ENCODE assay signal across 20 cellular contexts in genomic region chr10:71265618-71266146, GRCh38. TPM values are rescaled to one million over a fixed set of nuclear protein-coding genes. Genes with fewer than 3 reads are reported as not detected.
A peak's percentile ranks its signal among the peaks of the same experiment; 100 is the strongest.
DNase-seq lines count a peak whose midpoint lies in the region; ATAC-seq and TF ChIP-seq lines count a peak whose summit lies in the region.
"Had no signal": no experiment of that assay in that cellular context is flagged by ENCODE, and none has a peak within 500 bp of the region (broad histone marks: within the 10 kb centered on the region; RNA-seq: fewer than 3 reads in every experiment).

No MANE protein-coding gene starts in this region.

- H3K9me3 Mint-ChIP-seq in brain (no peaks in the 10 kb centered on the region), mesothelial cell of epicardium (no peaks in the 10 kb centered on the region)
- H3K9me3 Mint-ChIP-seq: CD8-positive, alpha-beta memory T cell; natural killer cell; stimulated activated effector memory CD8-positive, alpha-beta T cell treated with anti-CD3 and anti-CD28 coated beads, Interleukin-12 subunit alpha, Interleukin-12 subunit beta, amount 100 ng/mL, for 72 hours had no signal

- peak overlapping the region in 3 of 4 donors; percentile 32 to 76 (median 54) for H3K27ac ChIP-seq in transverse colon
- H3K27ac ChIP-seq: esophagus muscularis mucosa, tibial artery had no signal

- H3K9me3 ChIP-seq in transverse colon: no peaks in the 10 kb centered on the region
- H3K9me3 ChIP-seq: esophagus muscularis mucosa, tibial artery had no signal

- peaks cover 31 to 50% (median 38%) of the 10 kb centered on the region in 4 donors for H3K4me1 ChIP-seq in transverse colon

- H3K36me3 ChIP-seq in transverse colon: no peaks in the 10 kb centered on the region
- H3K36me3 ChIP-seq: esophagus muscularis mucosa, tibial artery had no signal

- H3K27ac Mint-ChIP-seq in brain: peak overlapping the region; percentile 10 to 92 (median 73)
- H3K27ac Mint-ChIP-seq in mesothelial cell of epicardium: peak overlapping the region; percentile 34
- H3K27ac Mint-ChIP-seq: natural killer cell; progenitor cell of endocrine pancreas; stimulated activated effector memory CD8-positive, alpha-beta T cell treated with anti-CD3 and anti-CD28 coated beads, Interleukin-12 subunit alpha, Interleukin-12 subunit beta, amount 100 ng/mL, for 72 hours had no signal

- H3K4me3 Mint-ChIP-seq in brain (no peak overlapping the region), mesothelial cell of epicardium (no peak overlapping the region)
- H3K4me3 Mint-ChIP-seq: natural killer cell; stimulated activated effector memory CD8-positive, alpha-beta T cell treated with anti-CD3 and anti-CD28 coated beads, Interleukin-12 subunit alpha, Interleukin-12 subunit beta, amount 100 ng/mL, for 72 hours had no signal

- H3K36me3 Mint-ChIP-seq in brain (no peaks in the 10 kb centered on the region), mesothelial cell of epicardium (no peaks in the 10 kb centered on the region)
- H3K36me3 Mint-ChIP-seq: CD8-positive, alpha-beta memory T cell; natural killer cell; stimulated activated effector memory CD8-positive, alpha-beta T cell treated with anti-CD3 and anti-CD28 coated beads, Interleukin-12 subunit alpha, Interleukin-12 subunit beta, amount 100 ng/mL, for 72 hours had no signal

- TF ChIP-seq CTCF in brain (conservative IDR thresholded peaks at IDR 0.05) (no peak), mesothelial cell of epicardium (IDR thresholded peaks at IDR 0.05; ENCODE audit: unreplicated experiment) (no peak), transverse colon (IDR thresholded peaks at IDR 0.05) (no peak)

- H3K27me3 ChIP-seq in transverse colon: no peaks in the 10 kb centered on the region
- H3K27me3 ChIP-seq: esophagus muscularis mucosa, tibial artery had no signal

- WGBS in transverse colon (ENCODE audit: low coverage in 1 of 2), 2 donors: 17 to 79% methylated on average over 1 to 9 of the region's 9 CpGs

- intact Hi-C loops in Right ventricle myocardium inferior (cut with DNase I) (loop anchor here (10.0 kb wide), 1 partner anchor 261 kb away; no protein-coding TSS in a partner anchor), left cardiac atrium (cut with DNase I) (loop anchor here in 1 of 2 donors (5.0 kb wide), 1 partner anchor 33 kb away; no protein-coding TSS in a partner anchor), transverse colon (cut with DNase I; ENCODE audit: low total_unique reads) (no loop called here)

- DNase-seq in Right ventricle myocardium inferior (ENCODE audit: missing footprints) (peak; percentile 31), left cardiac atrium (no peak), mesothelial cell of epicardium (ENCODE audit: low spot score in 2 of 2, unreplicated experiment in 2 of 2) (no peak), transverse colon (no peak), MV-4-11 (lab: John Stamatoyannopoulos, UW) (no peak)
- DNase-seq: ACHN; CD8-positive, alpha-beta memory T cell; central memory CD4-positive, alpha-beta T cell; natural killer cell; NCI-H524; SHP77 treated with DMSO at 0.1 percent for 48 hours; tibial artery had no signal

- ATAC-seq in Right ventricle myocardium inferior: no peak
- no peak for ATAC-seq in left cardiac atrium
- no peak for ATAC-seq in HG02678 (IDR thresholded peaks at IDR 0.05; ENCODE audit: unreplicated experiment)
- ATAC-seq in GM21515 (IDR thresholded peaks at IDR 0.05; ENCODE audit: unreplicated experiment): no peak
- ATAC-seq: activated CD4-positive, CD25-positive, alpha-beta regulatory T cell treated with anti-CD3 and anti-CD28 coated beads, Interleukin-2, amount 50 U/mL, for 24 hours; natural killer cell; stimulated activated effector memory CD8-positive, alpha-beta T cell treated with anti-CD3 and anti-CD28 coated beads, Interleukin-12 subunit alpha, Interleukin-12 subunit beta, amount 100 ng/mL, for 72 hours had no signal

- H3K27me3 Mint-ChIP-seq in brain (peaks cover 4% of the 10 kb centered on the region), mesothelial cell of epicardium (ENCODE audit: low read depth) (no peaks in the 10 kb centered on the region)
- H3K27me3 Mint-ChIP-seq: CD8-positive, alpha-beta memory T cell had no signal

- no peak for TF ChIP-seq EP300 in transverse colon (IDR thresholded peaks at IDR 0.05; ENCODE audit: low read depth)

- no peak for TF ChIP-seq POLR2A in transverse colon (IDR thresholded peaks at IDR 0.05)

- H3K4me1 Mint-ChIP-seq in brain (peaks cover 99% of the 10 kb centered on the region), mesothelial cell of epicardium (peaks cover 73% of the 10 kb centered on the region)
- H3K4me1 Mint-ChIP-seq: CD8-positive, alpha-beta memory T cell; natural killer cell; stimulated activated effector memory CD8-positive, alpha-beta T cell treated with anti-CD3 and anti-CD28 coated beads, Interleukin-12 subunit alpha, Interleukin-12 subunit beta, amount 100 ng/mL, for 72 hours had no signal

- H3K4me3 ChIP-seq in transverse colon: no peak overlapping the region
- H3K4me3 ChIP-seq: esophagus muscularis mucosa, lung, tibial artery had no signal

- in situ Hi-C loops in transverse colon (cut with MboI; ENCODE audit: low pct_ligation_motif_present in 1 of 4, low pct_unique_long_range_greater_than_20kb in 1 of 4, low sequenced_read_pairs in 3 of 4): no loop called here

RNA-seq across cellular contexts. Expression of gene UNC5B, which starts 53.3 kb away (rescaled TPM):
- total RNA-seq in Right ventricle myocardium inferior (13.1 TPM), left cardiac atrium (10 to 100 TPM; 12.4 to 17.7 TPM), mesothelial cell of epicardium (84.8 to 91.5 TPM (median 85.7 TPM) in 3 replicates), transverse colon (10 to 100 TPM; 12.3 to 74.1 (median 41.2) TPM)
- 31.8 TPM for polyA plus RNA-seq in brain (ENCODE audit: insufficient read depth, low read depth, low replicate concordance)

RNA-seq across cellular contexts. Expression of gene SLC29A3, which starts 53.4 kb away (rescaled TPM):
- total RNA-seq in Right ventricle myocardium inferior (1.8 TPM), left cardiac atrium (1 to 10 TPM; 2.5 to 3.6 TPM), mesothelial cell of epicardium (10.8 to 11.4 TPM (median 11.0 TPM) in 3 replicates), transverse colon (1 to 10 TPM in 3 of 4 donors, under 1 TPM in 1; 0.75 to 6.4 (median 3.4) TPM)
- 7.7 TPM for polyA plus RNA-seq in brain (ENCODE audit: insufficient read depth, low read depth, low replicate concordance)
